ENCODE assay signal across 28 cellular contexts in the genomic region with DNA sequence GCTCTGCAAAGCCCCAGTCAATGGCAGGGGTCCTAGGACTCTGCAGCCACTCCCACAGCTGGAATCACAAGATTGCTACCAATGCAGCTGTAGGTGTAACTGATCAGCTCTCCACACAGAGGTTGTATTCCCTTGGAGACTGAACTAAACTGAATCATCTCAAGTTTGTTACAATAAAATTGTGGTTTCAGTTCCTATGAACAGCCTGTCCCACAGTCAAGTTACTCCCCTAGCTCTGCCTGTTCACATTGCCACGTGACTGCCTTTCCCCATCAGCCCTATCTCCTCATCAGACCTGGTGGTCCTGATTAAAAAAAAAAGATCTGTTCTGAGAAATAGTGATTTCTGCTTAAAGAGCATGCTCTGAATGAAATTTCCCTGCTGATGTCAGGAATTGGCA.
DNase-seq lines count a peak whose midpoint lies in the region; ATAC-seq and TF ChIP-seq lines count a peak whose summit lies in the region.
"Had no signal": no experiment of that assay in that cellular context is flagged by ENCODE, and none has a peak within 500 bp of the region (broad histone marks: within the 10 kb centered on the region; RNA-seq: fewer than 3 reads in every experiment).

No MANE protein-coding gene starts in this region.

- H3K9me3 ChIP-seq in mammary epithelial cell (replicated peaks; ENCODE audit: insufficient read depth, low read length) (no peaks in the 10 kb centered on the region), tibial artery (no peaks in the 10 kb centered on the region)
- no peaks in the 10 kb centered on the region for H3K9me3 ChIP-seq in naive thymus-derived CD4-positive, alpha-beta T cell (ENCODE audit: control insufficient read depth in 2 of 3, low read length in 3 of 3)
- H3K9me3 ChIP-seq: lower lobe of right lung, Peyer's patch, psoas muscle had no signal

- no peak overlapping the region for H3K27ac Mint-ChIP-seq in MCF 10A (ENCODE audit: low read depth, unreplicated experiment)
- no peak overlapping the region for H3K27ac Mint-ChIP-seq in naive thymus-derived CD4-positive, alpha-beta T cell
- H3K27ac Mint-ChIP-seq: activated B cell treated with CpG ODN at 0.5 μM for 24 hours; activated naive CD4-positive, alpha-beta T cell treated with anti-CD3 and anti-CD28 coated beads for 36 hours; activated T-helper 1 cell treated with anti-CD3 and anti-CD28 coated beads, Interleukin-12 subunit alpha, Interleukin-12 subunit beta, Interleukin-2, Interleukin-4 antibody, amounts not matched to agents 30 ng/mL and 10 ng/mL and 1 ng/mL, durations not matched to agents 14 hours and 24 hours and 36 hours; CD8-positive, alpha-beta T cell; dendritic cell treated with granulocyte-macrophage colony-stimulating factor and Interleukin-4, amounts not matched to agents 40 ng/mL and 50 ng/mL, for 4 days; IgD-negative memory B cell had no signal

- in situ Hi-C loops in mammary epithelial cell (cut with MboI; ENCODE audit: low sequenced_read_pairs in 2 of 2), result no loop called here

- no peak overlapping the region for H2AFZ ChIP-seq in mammary epithelial cell (ENCODE audit: low read depth, low read length)

- dilution Hi-C loops in mammary epithelial cell (cut with HindIII; ENCODE audit: low sequenced_read_pairs), result no loop called here

- ATAC-seq in sciatic nerve, result peak; percentile 67
- no peak for ATAC-seq in naive thymus-derived CD4-positive, alpha-beta T cell
- ATAC-seq: CD8-positive, alpha-beta T cell had no signal

- no peaks in the 10 kb centered on the region for H3K36me3 Mint-ChIP-seq in MCF 10A (ENCODE audit: insufficient read depth, unreplicated experiment)
- H3K36me3 Mint-ChIP-seq in naive thymus-derived CD4-positive, alpha-beta T cell, result no peaks in the 10 kb centered on the region
- H3K36me3 Mint-ChIP-seq: CD8-positive, alpha-beta T cell; IgD-negative memory B cell had no signal

- no peak for TF ChIP-seq CTCF in mammary epithelial cell (conservative IDR thresholded peaks at IDR 0.05 in 1 of 2, IDR thresholded peaks at IDR 0.05 in 1 of 2; ENCODE audit: extremely low read depth in 1 of 2, insufficient read depth in 1 of 2, low read depth in 1 of 2, low read length in 2 of 2)
- no peak for TF ChIP-seq CTCF in MCF 10A (IDR thresholded peaks at IDR 0.05; ENCODE audit: unreplicated experiment)
- no peak for TF ChIP-seq CTCF in tibial artery (IDR thresholded peaks at IDR 0.05)

- CTCF ChIA-PET in mammary epithelial cell (lab: Charles Lee; ENCODE audit: low non-redundant PET) (no interaction called here), MCF 10A (lab: Yijun Ruan, JAX) (no interaction called here)
- CTCF ChIA-PET in naive thymus-derived CD4-positive, alpha-beta T cell (lab: Charles Lee), result no interaction called here

- no peaks in the 10 kb centered on the region for H3K79me2 ChIP-seq in mammary epithelial cell (ENCODE audit: insufficient read depth, low read length)

- POLR2A ChIA-PET in MCF 10A (lab: Yijun Ruan, JAX), result interaction anchor here (0.6 to 0.7 kb wide), 2 partner anchors 12 to 97 kb away, joined by 3 to 4 read pairs; no protein-coding TSS in a partner anchor
- POLR2A ChIA-PET in naive thymus-derived CD4-positive, alpha-beta T cell (lab: Charles Lee), result no interaction called here

- WGBS in mammary epithelial cell (ENCODE audit: low coverage, missing lambda C conversion rate), result 50% methylated on average over 1 of the region's 1 CpG

- H3K27me3 ChIP-seq in mammary epithelial cell (ENCODE audit: insufficient read depth, low read length), result no peaks in the 10 kb centered on the region
- H3K27me3 ChIP-seq in tibial artery, result no peaks in the 10 kb centered on the region
- no peaks in the 10 kb centered on the region for H3K27me3 ChIP-seq in naive thymus-derived CD4-positive, alpha-beta T cell (ENCODE audit: control insufficient read depth in 2 of 2, insufficient read depth in 2 of 2, low read length in 2 of 2)
- H3K27me3 ChIP-seq: Peyer's patch, stomach, tibial nerve had no signal

- H3K4me1 ChIP-seq in mammary epithelial cell (ENCODE audit: insufficient read depth, low read length) (peaks cover 2% of the 10 kb centered on the region), tibial artery (no peaks in the 10 kb centered on the region)
- no peaks in the 10 kb centered on the region for H3K4me1 ChIP-seq in naive thymus-derived CD4-positive, alpha-beta T cell (ENCODE audit: control insufficient read depth in 2 of 2, insufficient read depth in 2 of 2, low read length in 2 of 2)
- H3K4me1 ChIP-seq: Peyer's patch, psoas muscle, stomach had no signal

- no peak overlapping the region for H3K4me3 Mint-ChIP-seq in MCF 10A (ENCODE audit: unreplicated experiment)
- no peak overlapping the region for H3K4me3 Mint-ChIP-seq in naive thymus-derived CD4-positive, alpha-beta T cell
- H3K4me3 Mint-ChIP-seq: activated B cell treated with CpG ODN at 0.5 μM for 24 hours; activated naive CD4-positive, alpha-beta T cell treated with anti-CD3 and anti-CD28 coated beads for 36 hours; activated T-helper 1 cell treated with anti-CD3 and anti-CD28 coated beads, Interleukin-12 subunit alpha, Interleukin-12 subunit beta, Interleukin-2, Interleukin-4 antibody, amounts not matched to agents 30 ng/mL and 10 ng/mL and 1 ng/mL, durations not matched to agents 14 hours and 24 hours and 36 hours; CD8-positive, alpha-beta T cell; dendritic cell treated with granulocyte-macrophage colony-stimulating factor and Interleukin-4, amounts not matched to agents 40 ng/mL and 50 ng/mL, for 4 days; IgD-negative memory B cell had no signal

- H3K4me1 Mint-ChIP-seq in MCF 10A (ENCODE audit: insufficient read depth, unreplicated experiment), result no peaks in the 10 kb centered on the region
- no peaks in the 10 kb centered on the region for H3K4me1 Mint-ChIP-seq in naive thymus-derived CD4-positive, alpha-beta T cell
- H3K4me1 Mint-ChIP-seq: activated B cell treated with CpG ODN at 0.5 μM for 24 hours, IgD-negative memory B cell had no signal

- H3K4me2 ChIP-seq in mammary epithelial cell (ENCODE audit: insufficient read depth, low read depth, low read length), result no peak overlapping the region

- no peaks in the 10 kb centered on the region for H3K9me3 Mint-ChIP-seq in MCF 10A (ENCODE audit: unreplicated experiment)
- H3K9me3 Mint-ChIP-seq in naive thymus-derived CD4-positive, alpha-beta T cell, result peaks cover 2 to 26% (median 7%) of the 10 kb centered on the region in 11 donors

- H3K27ac ChIP-seq in mammary epithelial cell (ENCODE audit: insufficient read depth, low read depth, low read length), result no peak overlapping the region
- H3K27ac ChIP-seq in tibial artery, result no peak overlapping the region
- H3K27ac ChIP-seq in naive thymus-derived CD4-positive, alpha-beta T cell (ENCODE audit: low read depth, low read length), result no peak overlapping the region
- H3K27ac ChIP-seq: lower lobe of right lung, Peyer's patch, psoas muscle, stomach, tibial nerve had no signal

- H4K20me1 ChIP-seq in mammary epithelial cell (ENCODE audit: insufficient read depth, low read length), result no peaks in the 10 kb centered on the region

- H3K36me3 ChIP-seq in mammary epithelial cell (ENCODE audit: insufficient read depth, low read length), result no peaks in the 10 kb centered on the region
- H3K36me3 ChIP-seq in tibial artery, result no peaks in the 10 kb centered on the region
- H3K36me3 ChIP-seq in naive thymus-derived CD4-positive, alpha-beta T cell (ENCODE audit: control insufficient read depth in 2 of 3, insufficient read depth in 3 of 3, low read length in 3 of 3), result no peaks in the 10 kb centered on the region
- H3K36me3 ChIP-seq: lower lobe of right lung, Peyer's patch, stomach, tibial nerve had no signal

- no peak overlapping the region for H3K9ac ChIP-seq in mammary epithelial cell (ENCODE audit: insufficient read depth, low read length)

- intact Hi-C loops in mammary epithelial cell (cut with micrococcal nuclease) (loop anchor here (10.0 kb wide), 1 partner anchor 719 kb away; no protein-coding TSS in a partner anchor), MCF 10A (cut with micrococcal nuclease) (no loop called here), sciatic nerve (cut with DNase I) (no loop called here), tibial artery (cut with DNase I; ENCODE audit: low total_unique reads) (no loop called here)
- intact Hi-C loops in naive thymus-derived CD4-positive, alpha-beta T cell (cut with micrococcal nuclease), result no loop called here

- no peaks in the 10 kb centered on the region for H3K27me3 Mint-ChIP-seq in MCF 10A (ENCODE audit: insufficient read depth, unreplicated experiment)
- peaks cover 0 to 8% (median 3%) of the 10 kb centered on the region in 5 donors for H3K27me3 Mint-ChIP-seq in naive thymus-derived CD4-positive, alpha-beta T cell
- H3K27me3 Mint-ChIP-seq: activated B cell treated with CpG ODN at 0.5 μM for 24 hours; dendritic cell treated with granulocyte-macrophage colony-stimulating factor and Interleukin-4, amounts not matched to agents 40 ng/mL and 50 ng/mL, for 4 days; IgD-negative memory B cell had no signal

- H3K4me3 ChIP-seq in mammary epithelial cell (replicated peaks in 1 of 3; ENCODE audit: insufficient read depth in 1 of 3, low read depth in 2 of 3, low read length in 3 of 3) (no peak overlapping the region), tibial artery (no peak overlapping the region)
- H3K4me3 ChIP-seq in naive thymus-derived CD4-positive, alpha-beta T cell (ENCODE audit: low read length), result no peak overlapping the region
- H3K4me3 ChIP-seq: lower lobe of right lung, Peyer's patch, psoas muscle, stomach, tibial nerve had no signal

- peak; percentile 17 for DNase-seq in mammary epithelial cell
- DNase-seq in MCF 10A (ENCODE audit: unreplicated experiment), result no peak
- peak; percentile 24 for DNase-seq in amniotic epithelial cell (ENCODE audit: low read depth)
- DNase-seq in iris pigment epithelial cell (ENCODE audit: low read depth), result peak; percentile 5
- no peak for DNase-seq in sciatic nerve (ENCODE audit: low spot score)
- no peak for DNase-seq in tibial artery
- no peak for DNase-seq in naive thymus-derived CD4-positive, alpha-beta T cell
- no peak for DNase-seq in NCI-H526 (lab: John Stamatoyannopoulos, UW)
- DNase-seq: 8988T; activated B cell treated with CpG ODN at 0.5 μM for 24 hours; activated CD4-positive, alpha-beta T cell treated with anti-CD3 and anti-CD28 coated beads, Interleukin-2, amount 50 U/mL, for 48 hours; activated naive CD4-positive, alpha-beta T cell treated with anti-CD3 and anti-CD28 coated beads for 36 hours; amygdala; CD8-positive, alpha-beta T cell; DMS 273 treated with DMSO at 0.1 percent for 48 hours; islet precursor cell; lower lobe of right lung; NCI-H1105 treated with DMSO at 0.1 percent for 48 hours; NCI-H2029; NCI-H524 treated with DMSO at 0.1 percent for 48 hours; nucleus accumbens; Peyer's patch; psoas muscle; stomach had no signal

- no TSS peak for BruUV-seq in mammary epithelial cell (replicated peaks; lab: Mats Ljungman, UMichigan)
- BruUV-seq in MCF 10A (replicated peaks; lab: Mats Ljungman, UMichigan), result no TSS peak

Comparison
In these comparisons a context has a peak if more than half of its experiments do, and no peak if none do; other contexts are left out.
1. DNase-seq: peak in mammary epithelial cell (single experiment), amniotic epithelial cell (single experiment) and iris pigment epithelial cell (single experiment); none in MCF 10A (single experiment), sciatic nerve (single experiment), tibial artery (0 of 2), naive thymus-derived CD4-positive, alpha-beta T cell (0 of 9) and NCI-H526 (0 of 2).